ENCODE assay signal across 14 cellular contexts in genomic region chr9:135078361-135078821, GRCh38. TPM values are rescaled to one million over a fixed set of nuclear protein-coding genes. Genes with fewer than 3 reads are reported as not detected.
DNase-seq lines count a peak whose midpoint lies in the region; ATAC-seq and TF ChIP-seq lines count a peak whose summit lies in the region.
"Had no signal": no experiment of that assay in that cellular context is flagged by ENCODE, and none has a peak within 500 bp of the region (broad histone marks: within the 10 kb centered on the region; RNA-seq: fewer than 3 reads in every experiment).

No MANE protein-coding gene starts in this region.

- no peak overlapping the region for H3K4me3 ChIP-seq in sigmoid colon

- H3K27me3 Mint-ChIP-seq in activated CD4-positive, alpha-beta memory T cell treated with anti-CD3 and anti-CD28 coated beads for 36 hours: peaks cover 26% of the 10 kb centered on the region
- H3K27me3 Mint-ChIP-seq in activated CD4-positive, alpha-beta memory T cell treated with anti-CD3 and anti-CD28 coated beads, Interleukin-2, amount 10 ng/mL, durations not matched to agents 7 days and 5 days: peaks cover 25% of the 10 kb centered on the region

- H3K27ac ChIP-seq in sigmoid colon: no peak overlapping the region
- H3K27ac ChIP-seq: C4-2B, RWPE1 had no signal

- no peaks in the 10 kb centered on the region for H3K9me3 ChIP-seq in sigmoid colon

- CTCF ChIA-PET in activated CD4-positive, alpha-beta memory T cell treated with anti-CD3 and anti-CD28 coated beads for 36 hours (lab: Charles Lee): interaction anchor here (0.6 kb wide), 1 partner anchor 333 kb away, joined by 4 read pairs; no protein-coding TSS in a partner anchor
- CTCF ChIA-PET in activated CD4-positive, alpha-beta memory T cell treated with anti-CD3 and anti-CD28 coated beads, Interleukin-2, amount 10 ng/mL, durations not matched to agents 7 days and 5 days (lab: Charles Lee): no interaction called here

- 80 to 85% methylated on average over 11 of the region's 11 CpGs for WGBS in sigmoid colon, 2 donors

- H3K4me1 ChIP-seq in sigmoid colon: peaks cover 0 to 19% (median 15%) of the 10 kb centered on the region in 4 donors

- no peak for TF ChIP-seq POLR2A in sigmoid colon (IDR thresholded peaks at IDR 0.05)

- POLR2A ChIA-PET in activated CD4-positive, alpha-beta memory T cell treated with anti-CD3 and anti-CD28 coated beads for 36 hours (lab: Charles Lee): no interaction called here
- POLR2A ChIA-PET in activated CD4-positive, alpha-beta memory T cell treated with anti-CD3 and anti-CD28 coated beads, Interleukin-2, amount 10 ng/mL, durations not matched to agents 7 days and 5 days (lab: Charles Lee): no interaction called here

- no peaks in the 10 kb centered on the region for H3K9me3 Mint-ChIP-seq in activated CD4-positive, alpha-beta memory T cell treated with anti-CD3 and anti-CD28 coated beads for 36 hours
- no peaks in the 10 kb centered on the region for H3K9me3 Mint-ChIP-seq in activated CD4-positive, alpha-beta memory T cell treated with anti-CD3 and anti-CD28 coated beads, Interleukin-2, amount 10 ng/mL, durations not matched to agents 7 days and 5 days

- ATAC-seq in HG02588 (IDR thresholded peaks at IDR 0.05; ENCODE audit: unreplicated experiment): no peak

- no peaks in the 10 kb centered on the region for H3K27me3 ChIP-seq in sigmoid colon

- H3K36me3 Mint-ChIP-seq in activated CD4-positive, alpha-beta memory T cell treated with anti-CD3 and anti-CD28 coated beads for 36 hours: no peaks in the 10 kb centered on the region
- no peaks in the 10 kb centered on the region for H3K36me3 Mint-ChIP-seq in activated CD4-positive, alpha-beta memory T cell treated with anti-CD3 and anti-CD28 coated beads, Interleukin-2, amount 10 ng/mL, durations not matched to agents 7 days and 5 days (ENCODE audit: low read depth)

- no peaks in the 10 kb centered on the region for H3K36me3 ChIP-seq in sigmoid colon

- no peak overlapping the region for H3K27ac Mint-ChIP-seq in activated CD4-positive, alpha-beta memory T cell treated with anti-CD3 and anti-CD28 coated beads for 36 hours
- no peak overlapping the region for H3K27ac Mint-ChIP-seq in activated CD4-positive, alpha-beta memory T cell treated with anti-CD3 and anti-CD28 coated beads, Interleukin-2, amount 10 ng/mL, durations not matched to agents 7 days and 5 days

- no peaks in the 10 kb centered on the region for H3K4me1 Mint-ChIP-seq in activated CD4-positive, alpha-beta memory T cell treated with anti-CD3 and anti-CD28 coated beads for 36 hours (ENCODE audit: low read depth)
- no peaks in the 10 kb centered on the region for H3K4me1 Mint-ChIP-seq in activated CD4-positive, alpha-beta memory T cell treated with anti-CD3 and anti-CD28 coated beads, Interleukin-2, amount 10 ng/mL, durations not matched to agents 7 days and 5 days

- no peak for TF ChIP-seq CTCF in sigmoid colon (IDR thresholded peaks at IDR 0.05)

- DNase-seq in activated CD4-positive, alpha-beta memory T cell treated with anti-CD3 and anti-CD28 coated beads for 36 hours: peak; percentile 3
- DNase-seq in activated CD4-positive, alpha-beta memory T cell treated with anti-CD3 and anti-CD28 coated beads, Interleukin-2, amount 10 ng/mL, durations not matched to agents 7 days and 5 days: no peak
- DNase-seq in NCI-H82 treated with DMSO at 0.1 percent for 48 hours (lab: John Stamatoyannopoulos, UW; ENCODE audit: unreplicated experiment): peak; percentile 69
- DNase-seq in islet precursor cell: peak; percentile 26
- peak; percentile 45 for DNase-seq in sigmoid colon
- no peak for DNase-seq in NCI-H1417 treated with DMSO at 0.1 percent for 48 hours (lab: John Stamatoyannopoulos, UW)
- no peak for DNase-seq in NCI-H146 treated with DMSO at 0.1 percent for 48 hours (lab: John Stamatoyannopoulos, UW; ENCODE audit: unreplicated experiment)
- DNase-seq: COR-L47, NCI-H146, NCI-H510A had no signal

- H3K4me3 Mint-ChIP-seq in activated CD4-positive, alpha-beta memory T cell treated with anti-CD3 and anti-CD28 coated beads for 36 hours: no peak overlapping the region
- H3K4me3 Mint-ChIP-seq in activated CD4-positive, alpha-beta memory T cell treated with anti-CD3 and anti-CD28 coated beads, Interleukin-2, amount 10 ng/mL, durations not matched to agents 7 days and 5 days: no peak overlapping the region

- no peak for TF ChIP-seq EP300 in sigmoid colon (IDR thresholded peaks at IDR 0.05)

- intact Hi-C loops in activated CD4-positive, alpha-beta memory T cell treated with anti-CD3 and anti-CD28 coated beads for 36 hours (cut with micrococcal nuclease): no loop called here
- intact Hi-C loops in sigmoid colon (cut with DNase I): no loop called here

RNA-seq across cellular contexts. Expression of gene OLFM1, which starts 9.1 kb away (rescaled TPM):
- total RNA-seq in activated CD4-positive, alpha-beta memory T cell treated with anti-CD3 and anti-CD28 coated beads for 36 hours: not detected
- not detected for total RNA-seq in activated CD4-positive, alpha-beta memory T cell treated with anti-CD3 and anti-CD28 coated beads, Interleukin-2, amount 10 ng/mL, durations not matched to agents 7 days and 5 days
- 10 to 100 TPM; 13.3 to 19.3 (median 17.2) TPM for total RNA-seq in sigmoid colon
- 10 to 100 TPM in 1 of 3 donors, 1 to 10 TPM in 2; 1.2 to 13.6 (median 4.2) TPM for polyA plus RNA-seq in sigmoid colon
- total RNA-seq: OCI-LY7 had no signal

Comparison
In these comparisons a context has a peak if more than half of its experiments do, and no peak if none do; other contexts are left out.
1. DNase-seq: peak in activated CD4-positive, alpha-beta memory T cell treated with anti-CD3 and anti-CD28 coated beads for 36 hours (single experiment), NCI-H82 treated with DMSO at 0.1 percent for 48 hours (single experiment), islet precursor cell (single experiment) and sigmoid colon (single experiment); none in activated CD4-positive, alpha-beta memory T cell treated with anti-CD3 and anti-CD28 coated beads, Interleukin-2, amount 10 ng/mL, durations not matched to agents 7 days and 5 days (single experiment), NCI-H1417 treated with DMSO at 0.1 percent for 48 hours (single experiment) and NCI-H146 treated with DMSO at 0.1 percent for 48 hours (single experiment).
2. RNA of gene OLFM1, which starts 9.1 kb away (total RNA-seq): 13.3 to 19.3 TPM in sigmoid colon; not detected in activated CD4-positive, alpha-beta memory T cell treated with anti-CD3 and anti-CD28 coated beads for 36 hours and not detected in activated CD4-positive, alpha-beta memory T cell treated with anti-CD3 and anti-CD28 coated beads, Interleukin-2, amount 10 ng/mL, durations not matched to agents 7 days and 5 days; every median in the first group is over 10 times any median in the second.